Comparison of ENCODE assay signal across 8 cellular contexts in the genomic region with DNA sequence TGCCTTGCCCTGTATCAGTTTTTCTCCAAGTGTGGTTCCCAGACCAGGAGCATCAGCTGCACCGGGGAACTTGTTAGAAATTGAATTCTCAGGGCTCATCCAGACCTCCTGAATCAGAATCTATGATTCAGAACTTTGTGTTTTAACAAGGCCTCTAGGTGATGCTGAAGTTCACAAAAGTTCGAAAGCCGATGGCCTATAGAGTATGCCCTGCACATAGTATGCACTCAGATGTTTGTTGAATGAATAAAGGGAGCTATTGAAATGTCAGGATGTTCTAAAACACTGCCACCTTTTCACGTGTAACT. TPM values are rescaled to one million over a fixed set of nuclear protein-coding genes. Genes with fewer than 3 reads are reported as not detected.
A peak's percentile ranks its signal among the peaks of the same experiment; 100 is the strongest.
DNase-seq lines count a peak whose midpoint lies in the region; ATAC-seq and TF ChIP-seq lines count a peak whose summit lies in the region.

No MANE protein-coding gene starts in this region.

- peak overlapping the region in 1 of 2 donors; percentile 23 for H3K4me3 ChIP-seq in body of pancreas
- peak overlapping the region in 2 of 3 donors; percentile 64 to 77 for H3K4me3 ChIP-seq in thyroid gland (replicated peaks in 1 of 3)

- H3K4me1 ChIP-seq in body of pancreas = peaks cover 23% of the 10 kb centered on the region
- H3K4me1 ChIP-seq in thyroid gland = peaks cover 20 to 40% of the 10 kb centered on the region in 2 donors

- WGBS in body of pancreas, 2 donors = 29 to 43% methylated on average over 3 to 4 of the region's 4 CpGs
- 46 to 61% methylated on average over 4 of the region's 4 CpGs for WGBS in thyroid gland, 2 donors

- TF ChIP-seq POLR2A in body of pancreas (IDR thresholded peaks at IDR 0.05) (no peak), thyroid gland (IDR thresholded peaks at IDR 0.05) (no peak)

- H3K27ac ChIP-seq in 22Rv1 (no peak overlapping the region), body of pancreas (peak overlapping the region in 3 of 4 donors; percentile 57 to 82 (median 76)), thyroid gland (peak overlapping the region; percentile 74 to 89 (median 84))

- TF ChIP-seq CTCF in 22Rv1 (IDR thresholded peaks at IDR 0.05) = peak; percentile 24; the same call in 1 of the 2 replicates
- peak in 1 of 7 experiments; percentile 7 for TF ChIP-seq CTCF in body of pancreas (IDR thresholded peaks at IDR 0.05)
- no peak for TF ChIP-seq CTCF in thyroid gland (IDR thresholded peaks at IDR 0.05)

- H3K9me3 ChIP-seq in body of pancreas (no peaks in the 10 kb centered on the region), thyroid gland (no peaks in the 10 kb centered on the region)

- H3K36me3 ChIP-seq in body of pancreas (replicated peaks in 1 of 2; ENCODE audit: insufficient read depth in 1 of 2, low read depth in 2 of 2) (no peaks in the 10 kb centered on the region), thyroid gland (no peaks in the 10 kb centered on the region)

- ATAC-seq in body of pancreas = peak; percentile 7
- no peak for ATAC-seq in GM21825 (IDR thresholded peaks at IDR 0.05; ENCODE audit: unreplicated experiment)
- no peak for ATAC-seq in GM18873 (IDR thresholded peaks at IDR 0.05; ENCODE audit: low FRiP score, unreplicated experiment)

- intact Hi-C loops in body of pancreas (cut with DNase I) = no loop called here
- intact Hi-C loops in thyroid gland (cut with DNase I) = no loop called here

- H3K27me3 ChIP-seq in body of pancreas (no peaks in the 10 kb centered on the region), thyroid gland (no peaks in the 10 kb centered on the region)

- DNase-seq in HT-29 (ENCODE audit: low spot score) = peak; percentile 22
- DNase-seq in body of pancreas = no peak
- DNase-seq in kidney tubule cell (ENCODE audit: low spot score) = peak; percentile 56
- no peak for DNase-seq in thyroid gland
- no peak for DNase-seq in NCI-H146 treated with DMSO at 0.1 percent for 48 hours (lab: John Stamatoyannopoulos, UW; ENCODE audit: unreplicated experiment)

RNA-seq across cellular contexts. Expression of gene LARP6, which starts 0.7 kb away (rescaled TPM):
- total RNA-seq in HT-29 (2014; rRNA removed; shearing (Covaris generic)) = 4.4 and 5.6 TPM in 2 replicates
- total RNA-seq in body of pancreas (10 to 100 TPM; 20.0 to 44.2 TPM), thyroid gland (100 to 1,000 TPM in 2 of 4 donors, 10 to 100 TPM in 2; 70.8 to 123 (median 92.9) TPM)

RNA-seq across cellular contexts. Expression of gene THAP10, which starts 37.6 kb away (rescaled TPM):
- 2.7 and 3.9 TPM in 2 replicates for total RNA-seq in HT-29 (2014; rRNA removed; shearing (Covaris generic))
- total RNA-seq in body of pancreas = 1 to 10 TPM; 1.3 to 3.0 TPM
- 1 to 10 TPM; 3.9 to 5.4 (median 4.9) TPM for total RNA-seq in thyroid gland

RNA-seq across cellular contexts. Expression of gene LRRC49, which starts 38.0 kb away (rescaled TPM):
- total RNA-seq in HT-29 (2014; rRNA removed; shearing (Covaris generic)) = 4.2 and 5.9 TPM in 2 replicates
- total RNA-seq in body of pancreas (1 to 10 TPM; 3.0 to 7.3 TPM), thyroid gland (10 to 100 TPM in 3 of 4 donors, 1 to 10 TPM in 1; 8.3 to 16.1 (median 11.9) TPM)

Comparison
In these comparisons a context has a peak if more than half of its experiments do, and no peak if none do; other contexts are left out.
1. DNase-seq: peak in HT-29 (single experiment) and kidney tubule cell (single experiment); none in body of pancreas (0 of 4), thyroid gland (0 of 2) and NCI-H146 treated with DMSO at 0.1 percent for 48 hours (single experiment).